Comparison of ENCODE assay signal across 8 cellular contexts in genomic region chr12:65536876-65537661, GRCh38.
A peak's percentile ranks its signal among the peaks of the same experiment; 100 is the strongest.
DNase-seq lines count a peak whose midpoint lies in the region; ATAC-seq and FAIRE-seq lines count a peak whose summit lies in the region.
"Had no signal": no experiment of that assay in that cellular context is flagged by ENCODE, and none has a peak within 500 bp of the region (broad histone marks: within the 10 kb centered on the region; RNA-seq: fewer than 3 reads in every experiment).

No MANE protein-coding gene starts in this region.

- no peak overlapping the region for H3K27ac ChIP-seq in caudate nucleus (ENCODE audit: low read depth, low read length)

- no peak for FAIRE-seq in urothelium cell line (lab: Jason Lieb, UNC)

- no peaks in the 10 kb centered on the region for H3K27me3 Mint-ChIP-seq in T-cell

- ATAC-seq in HG02798 (IDR thresholded peaks at IDR 0.05; ENCODE audit: poor library complexity, unreplicated experiment) (peak; percentile 55), T-cell (replicated peaks in 1 of 4) (no peak)

- peaks cover 0 to 5% (median 0%) of the 10 kb centered on the region in 3 donors for H3K4me1 Mint-ChIP-seq in T-cell

- POLR2A ChIA-PET in T-cell (lab: Charles Lee), result no interaction called here

- peak; percentile 98 for DNase-seq in astrocyte of the hippocampus (ENCODE audit: low read depth, low spot score)
- DNase-seq in iris pigment epithelial cell (ENCODE audit: low read depth), result peak; percentile 100
- DNase-seq in urothelium cell line (ENCODE audit: low spot score), result peak; percentile 87
- no peak for DNase-seq in ureter (ENCODE audit: low spot score)
- no peak for DNase-seq in caudate nucleus (lab: John Stamatoyannopoulos, UW)
- no peak for DNase-seq in T-cell
- DNase-seq: NCI-H187 had no signal

- no peak overlapping the region for H3K4me3 Mint-ChIP-seq in T-cell

- H3K36me3 Mint-ChIP-seq in T-cell, result no peaks in the 10 kb centered on the region

- H3K27ac Mint-ChIP-seq in T-cell, result no peak overlapping the region

- peaks cover 0 to 26% (median 14%) of the 10 kb centered on the region in 3 donors for H3K9me3 Mint-ChIP-seq in T-cell

- CTCF ChIA-PET in T-cell (lab: Charles Lee), result no interaction called here

Comparison
In these comparisons a context has a peak if more than half of its experiments do, and no peak if none do; other contexts are left out.
1. DNase-seq: peak in astrocyte of the hippocampus (single experiment), iris pigment epithelial cell (single experiment) and urothelium cell line (single experiment); none in ureter (single experiment), caudate nucleus (0 of 61) and T-cell (0 of 34).